11 cellular contexts compared by ENCODE assay signal in the genomic region with DNA sequence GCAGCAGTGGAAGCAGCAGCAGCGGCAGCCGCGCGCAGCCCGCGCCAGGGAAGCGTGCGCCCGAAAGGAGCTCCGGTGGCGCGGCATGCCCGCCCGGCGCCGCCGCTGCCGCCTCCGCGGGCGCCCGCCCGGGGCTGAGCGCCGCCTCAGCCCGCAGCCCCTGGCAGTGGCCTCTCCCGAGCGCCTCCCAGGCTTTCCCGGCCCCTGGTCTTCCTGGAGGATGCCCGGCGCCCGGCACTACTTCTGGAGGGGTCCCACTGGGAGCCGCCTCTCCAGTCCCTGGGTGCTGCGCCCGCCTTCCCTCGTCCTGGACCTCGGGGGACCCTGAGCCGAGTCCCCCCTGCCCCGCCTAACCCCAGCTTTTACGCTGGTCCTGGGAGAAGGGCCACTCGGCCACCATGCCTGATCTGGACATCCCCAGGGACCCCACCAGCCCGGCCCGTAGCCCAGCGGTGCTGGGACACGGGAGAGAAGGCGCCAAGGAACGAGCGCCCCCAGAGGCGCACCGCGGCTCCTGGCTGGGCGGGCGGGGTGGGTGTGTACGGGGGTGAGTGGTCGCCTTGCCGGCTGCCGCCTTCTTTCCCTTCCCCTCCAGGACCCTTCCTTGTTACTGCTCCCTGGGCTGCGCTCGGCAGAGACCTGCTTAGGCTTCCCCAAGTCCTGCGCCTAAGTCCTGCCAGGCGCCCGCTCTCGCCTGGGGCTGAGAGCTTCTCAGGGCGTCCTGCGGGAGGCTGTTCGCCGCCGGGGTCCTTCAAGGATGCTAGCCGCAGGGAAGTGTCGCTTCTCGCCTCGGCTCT. TPM values are rescaled to one million over a fixed set of nuclear protein-coding genes. Genes with fewer than 3 reads are reported as not detected.
DNase-seq lines count a peak whose midpoint lies in the region; ATAC-seq and TF ChIP-seq lines count a peak whose summit lies in the region.
"Had no signal": no experiment of that assay in that cellular context is flagged by ENCODE, and none has a peak within 500 bp of the region (broad histone marks: within the 10 kb centered on the region; RNA-seq: fewer than 3 reads in every experiment).

No MANE protein-coding gene starts in this region.

- no peaks in the 10 kb centered on the region for H3K36me3 Mint-ChIP-seq in activated CD8-positive, alpha-beta T cell treated with anti-CD3 and anti-CD28 coated beads for 36 hours (ENCODE audit: low read depth)
- H3K36me3 Mint-ChIP-seq in activated CD8-positive, alpha-beta T cell treated with anti-CD3 and anti-CD28 coated beads, Interleukin-2, amount 10 ng/mL, durations not matched to agents 7 days and 5 days (ENCODE audit: low read depth): no peaks in the 10 kb centered on the region
- no peaks in the 10 kb centered on the region for H3K36me3 Mint-ChIP-seq in activated T-helper 17 cell treated with anti-CD3 and anti-CD28 coated beads, Interleukin-2, amount 50 U/mL, for 72 hours (ENCODE audit: low read depth)
- no peaks in the 10 kb centered on the region for H3K36me3 Mint-ChIP-seq in osteocyte (ENCODE audit: unreplicated experiment)
- H3K36me3 Mint-ChIP-seq: activated CD8-positive, alpha-beta memory T cell treated with anti-CD3 and anti-CD28 coated beads, Interleukin-2, amount 10 ng/mL, durations not matched to agents 7 days and 5 days had no signal

- no peak overlapping the region for H3K9ac ChIP-seq in iPS-15b (ENCODE audit: low read depth, low read length)

- peak; percentile 37 for ATAC-seq in activated CD8-positive, alpha-beta T cell treated with anti-CD3 and anti-CD28 coated beads for 36 hours
- ATAC-seq in activated CD8-positive, alpha-beta T cell treated with anti-CD3 and anti-CD28 coated beads, Interleukin-2, amount 10 ng/mL, durations not matched to agents 7 days and 5 days: no peak
- ATAC-seq in activated T-helper 17 cell treated with anti-CD3 and anti-CD28 coated beads, Interleukin-2, amount 50 U/mL, for 72 hours (replicated peaks): no peak
- ATAC-seq: activated CD8-positive, alpha-beta memory T cell treated with anti-CD3 and anti-CD28 coated beads, Interleukin-2, amount 10 ng/mL, durations not matched to agents 7 days and 5 days had no signal

- DNase-seq in activated CD8-positive, alpha-beta T cell treated with anti-CD3 and anti-CD28 coated beads for 36 hours: no peak
- DNase-seq in activated CD8-positive, alpha-beta T cell treated with anti-CD3 and anti-CD28 coated beads, Interleukin-2, amount 10 ng/mL, durations not matched to agents 7 days and 5 days: no peak
- peak; percentile 26 for DNase-seq in transverse colon
- DNase-seq in medulla oblongata (ENCODE audit: extremely low spot score): no peak
- no peak for DNase-seq in osteocyte (ENCODE audit: extremely low spot score, unreplicated experiment)
- DNase-seq in effector CD4-positive, alpha-beta T cell: no peak
- DNase-seq: activated CD8-positive, alpha-beta memory T cell treated with anti-CD3 and anti-CD28 coated beads, Interleukin-2, amount 10 ng/mL, durations not matched to agents 7 days and 5 days had no signal

- H3K4me3 ChIP-seq in iPS-15b (ENCODE audit: low read depth, low read length) (peak overlapping the region; percentile 66), transverse colon (peak overlapping the region in 3 of 4 donors; percentile 27 to 46 (median 35))

- H3K27ac ChIP-seq in transverse colon: no peak overlapping the region
- H3K27ac ChIP-seq: neutrophil had no signal

- H3K27ac Mint-ChIP-seq in activated CD8-positive, alpha-beta T cell treated with anti-CD3 and anti-CD28 coated beads for 36 hours: no peak overlapping the region
- H3K27ac Mint-ChIP-seq in activated CD8-positive, alpha-beta T cell treated with anti-CD3 and anti-CD28 coated beads, Interleukin-2, amount 10 ng/mL, durations not matched to agents 7 days and 5 days: no peak overlapping the region
- H3K27ac Mint-ChIP-seq in activated T-helper 17 cell treated with anti-CD3 and anti-CD28 coated beads, Interleukin-2, amount 50 U/mL, for 72 hours: no peak overlapping the region
- no peak overlapping the region for H3K27ac Mint-ChIP-seq in osteocyte (ENCODE audit: unreplicated experiment)
- H3K27ac Mint-ChIP-seq: activated CD8-positive, alpha-beta memory T cell treated with anti-CD3 and anti-CD28 coated beads, Interleukin-2, amount 10 ng/mL, durations not matched to agents 7 days and 5 days had no signal

- peaks cover 5% of the 10 kb centered on the region for H3K4me1 Mint-ChIP-seq in activated CD8-positive, alpha-beta T cell treated with anti-CD3 and anti-CD28 coated beads for 36 hours (ENCODE audit: low read depth)
- peaks cover 9% of the 10 kb centered on the region for H3K4me1 Mint-ChIP-seq in activated CD8-positive, alpha-beta T cell treated with anti-CD3 and anti-CD28 coated beads, Interleukin-2, amount 10 ng/mL, durations not matched to agents 7 days and 5 days (ENCODE audit: low read depth)
- peaks cover 7% of the 10 kb centered on the region for H3K4me1 Mint-ChIP-seq in activated T-helper 17 cell treated with anti-CD3 and anti-CD28 coated beads, Interleukin-2, amount 50 U/mL, for 72 hours
- H3K4me1 Mint-ChIP-seq in osteocyte (ENCODE audit: unreplicated experiment): peaks cover 8% of the 10 kb centered on the region

- peak; percentile 44 for TF ChIP-seq CTCF in activated CD8-positive, alpha-beta T cell treated with anti-CD3 and anti-CD28 coated beads for 36 hours (IDR thresholded peaks at IDR 0.05)
- peak in 4 of 5 experiments; percentile 14 to 44 (median 24) for TF ChIP-seq CTCF in transverse colon (IDR thresholded peaks at IDR 0.05)
- no peak for TF ChIP-seq CTCF in osteocyte (IDR thresholded peaks at IDR 0.05)

- H3K9me3 ChIP-seq in iPS-15b (ENCODE audit: control insufficient read depth, insufficient read depth, low read length) (no peaks in the 10 kb centered on the region), transverse colon (no peaks in the 10 kb centered on the region)
- H3K9me3 ChIP-seq: neutrophil had no signal

- TF ChIP-seq POLR2A in transverse colon (IDR thresholded peaks at IDR 0.05): no peak

- CTCF ChIA-PET in activated CD8-positive, alpha-beta T cell treated with anti-CD3 and anti-CD28 coated beads for 36 hours (lab: Charles Lee): interaction anchor here (0.6 to 1.6 kb wide), 2 partner anchors 9 to 51 kb away, joined by 3 to 4 read pairs; no protein-coding TSS in a partner anchor
- CTCF ChIA-PET in activated CD8-positive, alpha-beta T cell treated with anti-CD3 and anti-CD28 coated beads, Interleukin-2, amount 10 ng/mL, durations not matched to agents 7 days and 5 days (lab: Charles Lee): interaction anchor here (0.8 kb wide), 1 partner anchor 233 kb away, joined by 3 read pairs; no protein-coding TSS in a partner anchor

- H3K27me3 ChIP-seq in iPS-15b (ENCODE audit: control insufficient read depth, insufficient read depth, low read length) (peaks cover 55% of the 10 kb centered on the region), transverse colon (peaks cover 67% of the 10 kb centered on the region)

- POLR2A ChIA-PET in activated CD8-positive, alpha-beta T cell treated with anti-CD3 and anti-CD28 coated beads for 36 hours (lab: Charles Lee): no interaction called here
- POLR2A ChIA-PET in activated CD8-positive, alpha-beta T cell treated with anti-CD3 and anti-CD28 coated beads, Interleukin-2, amount 10 ng/mL, durations not matched to agents 7 days and 5 days (lab: Charles Lee): no interaction called here

- no peaks in the 10 kb centered on the region for H3K9me3 Mint-ChIP-seq in activated CD8-positive, alpha-beta T cell treated with anti-CD3 and anti-CD28 coated beads for 36 hours
- H3K9me3 Mint-ChIP-seq in activated CD8-positive, alpha-beta T cell treated with anti-CD3 and anti-CD28 coated beads, Interleukin-2, amount 10 ng/mL, durations not matched to agents 7 days and 5 days (ENCODE audit: insufficient read depth): no peaks in the 10 kb centered on the region
- H3K9me3 Mint-ChIP-seq in activated T-helper 17 cell treated with anti-CD3 and anti-CD28 coated beads, Interleukin-2, amount 50 U/mL, for 72 hours: no peaks in the 10 kb centered on the region
- no peaks in the 10 kb centered on the region for H3K9me3 Mint-ChIP-seq in osteocyte (ENCODE audit: unreplicated experiment)

- H3K27me3 Mint-ChIP-seq in activated CD8-positive, alpha-beta T cell treated with anti-CD3 and anti-CD28 coated beads for 36 hours: peaks cover 47% of the 10 kb centered on the region
- H3K27me3 Mint-ChIP-seq in activated CD8-positive, alpha-beta T cell treated with anti-CD3 and anti-CD28 coated beads, Interleukin-2, amount 10 ng/mL, durations not matched to agents 7 days and 5 days (ENCODE audit: low read depth): peaks cover 68% of the 10 kb centered on the region
- H3K27me3 Mint-ChIP-seq in activated T-helper 17 cell treated with anti-CD3 and anti-CD28 coated beads, Interleukin-2, amount 50 U/mL, for 72 hours: peaks cover 48% of the 10 kb centered on the region
- peaks cover 41% of the 10 kb centered on the region for H3K27me3 Mint-ChIP-seq in osteocyte (ENCODE audit: unreplicated experiment)

- TF ChIP-seq EP300 in transverse colon (IDR thresholded peaks at IDR 0.05; ENCODE audit: low read depth): no peak

- 4% methylated on average over 39 of the region's 72 CpGs; no CpG with 5 or more reads in 1 of the 2 donors for WGBS in transverse colon (ENCODE audit: low coverage in 1 of 2), 2 donors

- H3K4me3 Mint-ChIP-seq in activated CD8-positive, alpha-beta T cell treated with anti-CD3 and anti-CD28 coated beads for 36 hours: no peak overlapping the region
- no peak overlapping the region for H3K4me3 Mint-ChIP-seq in activated CD8-positive, alpha-beta T cell treated with anti-CD3 and anti-CD28 coated beads, Interleukin-2, amount 10 ng/mL, durations not matched to agents 7 days and 5 days
- H3K4me3 Mint-ChIP-seq in activated T-helper 17 cell treated with anti-CD3 and anti-CD28 coated beads, Interleukin-2, amount 50 U/mL, for 72 hours: peak overlapping the region; percentile 27
- no peak overlapping the region for H3K4me3 Mint-ChIP-seq in osteocyte (ENCODE audit: unreplicated experiment)
- H3K4me3 Mint-ChIP-seq: activated CD8-positive, alpha-beta memory T cell treated with anti-CD3 and anti-CD28 coated beads, Interleukin-2, amount 10 ng/mL, durations not matched to agents 7 days and 5 days had no signal

- no peaks in the 10 kb centered on the region for H3K36me3 ChIP-seq in iPS-15b (ENCODE audit: control insufficient read depth, insufficient read depth, low read length)
- H3K36me3 ChIP-seq in transverse colon: no peaks in the 10 kb centered on the region
- H3K36me3 ChIP-seq: neutrophil had no signal

- H3K4me1 ChIP-seq in iPS-15b (ENCODE audit: control insufficient read depth, insufficient read depth, low read length) (no peaks in the 10 kb centered on the region), transverse colon (peaks cover 6 to 13% (median 11%) of the 10 kb centered on the region in 4 donors)

- intact Hi-C loops in activated CD8-positive, alpha-beta T cell treated with anti-CD3 and anti-CD28 coated beads for 36 hours (cut with micrococcal nuclease): no loop called here
- intact Hi-C loops in transverse colon (cut with DNase I; ENCODE audit: low total_unique reads): no loop called here

- in situ Hi-C loops in transverse colon (cut with MboI; ENCODE audit: low pct_ligation_motif_present in 1 of 4, low pct_unique_long_range_greater_than_20kb in 1 of 4, low sequenced_read_pairs in 3 of 4): no loop called here

RNA-seq across cellular contexts. Expression of a gene that starts 0.7 kb away (rescaled TPM):
- not detected for total RNA-seq in activated CD8-positive, alpha-beta T cell treated with anti-CD3 and anti-CD28 coated beads for 36 hours
- total RNA-seq in activated CD8-positive, alpha-beta T cell treated with anti-CD3 and anti-CD28 coated beads, Interleukin-2, amount 10 ng/mL, durations not matched to agents 7 days and 5 days: not detected
- not detected for total RNA-seq in activated T-helper 17 cell treated with anti-CD3 and anti-CD28 coated beads, Interleukin-2, amount 50 U/mL, for 72 hours
- total RNA-seq in transverse colon (under 1 TPM in 2 of 4 donors, not detected in 2; 0.16 to 0.55 TPM), osteocyte (not detected in 2 replicates)
- total RNA-seq: activated CD8-positive, alpha-beta memory T cell treated with anti-CD3 and anti-CD28 coated beads, Interleukin-2, amount 10 ng/mL, durations not matched to agents 7 days and 5 days; HT1080 had no signal
